In genomic region chr5:141757402-141757801, GRCh38 we compare ENCODE assay signal across 10 cellular contexts.
DNase-seq lines count a peak whose midpoint lies in the region; ATAC-seq and TF ChIP-seq lines count a peak whose summit lies in the region.
"Had no signal": no experiment of that assay in that cellular context is flagged by ENCODE, and none has a peak within 500 bp of the region (broad histone marks: within the 10 kb centered on the region; RNA-seq: fewer than 3 reads in every experiment).

No MANE protein-coding gene starts in this region.

- no peak overlapping the region for H3K18ac ChIP-seq in IMR-90 (ENCODE audit: low read depth, low read length)

- H3K4me1 Mint-ChIP-seq in T-helper 2 cell treated with Interferon-gamma antibody and Interleukin-4, amounts not matched to agents 5 μg/mL and 100 μg/mL, for 36 hours (ENCODE audit: low read depth), result no peaks in the 10 kb centered on the region

- H2BK120ac ChIP-seq in IMR-90 (ENCODE audit: low read depth, low read length), result no peak overlapping the region

- TF ChIP-seq POLR2A in IMR-90 (IDR thresholded peaks at IDR 0.05; ENCODE audit: low read depth, low read length) (no peak), gastrocnemius medialis (IDR thresholded peaks at IDR 0.05) (no peak)

- dilution Hi-C loops in IMR-90 (cut with HindIII; ENCODE audit: low sequenced_read_pairs, unreplicated experiment) (no loop called here), mammary epithelial cell (cut with HindIII; ENCODE audit: low sequenced_read_pairs) (no loop called here)

- H3K4me1 ChIP-seq in IMR-90 (ENCODE audit: control insufficient read depth, insufficient read depth, low read length) (no peaks in the 10 kb centered on the region), mammary epithelial cell (ENCODE audit: insufficient read depth, low read length) (no peaks in the 10 kb centered on the region), lower lobe of right lung (no peaks in the 10 kb centered on the region), gastrocnemius medialis (peaks cover 0 to 5% of the 10 kb centered on the region in 2 donors)

- peak overlapping the region; percentile 63 for H2AFZ ChIP-seq in IMR-90 (replicated peaks; ENCODE audit: low read length, poor library complexity)
- H2AFZ ChIP-seq in mammary epithelial cell (ENCODE audit: low read depth, low read length), result no peak overlapping the region

- no peak overlapping the region for H2AK5ac ChIP-seq in IMR-90 (ENCODE audit: low read depth, low read length)

- POLR2A ChIA-PET in IMR-90 (lab: Charles Lee; ENCODE audit: unreplicated experiment), result no interaction called here

- no peak overlapping the region for H3K14ac ChIP-seq in IMR-90 (replicated peaks; ENCODE audit: low read depth, low read length)

- H4K5ac ChIP-seq in IMR-90 (ENCODE audit: low read depth, low read length), result no peak overlapping the region

- H3K79me2 ChIP-seq in mammary epithelial cell (ENCODE audit: insufficient read depth, low read length), result no peaks in the 10 kb centered on the region

- H3K9me3 Mint-ChIP-seq in T-helper 2 cell treated with Interferon-gamma antibody and Interleukin-4, amounts not matched to agents 5 μg/mL and 100 μg/mL, for 36 hours, result no peaks in the 10 kb centered on the region
- H3K9me3 Mint-ChIP-seq: activated T-cell treated with anti-CD3 and anti-CD28 coated beads, Interleukin-2, amount 50 U/mL, for 24 hours had no signal

- TF ChIP-seq CTCF in IMR-90 (conservative IDR thresholded peaks at IDR 0.05; ENCODE audit: low read depth, low read length), result peak; percentile 55
- peak; percentile 42 to 70 for TF ChIP-seq CTCF in mammary epithelial cell (conservative IDR thresholded peaks at IDR 0.05 in 1 of 2, IDR thresholded peaks at IDR 0.05 in 1 of 2; ENCODE audit: extremely low read depth in 1 of 2, insufficient read depth in 1 of 2, low read depth in 1 of 2, low read length in 2 of 2)
- no peak for TF ChIP-seq CTCF in lower lobe of right lung (IDR thresholded peaks at IDR 0.05)
- no peak for TF ChIP-seq CTCF in gastrocnemius medialis (IDR thresholded peaks at IDR 0.05 in 4 of 5, conservative IDR thresholded peaks at IDR 0.05 in 1 of 5)

- in situ Hi-C loops in IMR-90 (cut with MboI; ENCODE audit: low sequenced_read_pairs) (no loop called here), mammary epithelial cell (cut with MboI; ENCODE audit: low sequenced_read_pairs in 2 of 2) (no loop called here), gastrocnemius medialis (cut with MboI; ENCODE audit: low sequenced_read_pairs in 4 of 4) (no loop called here)

- WGBS in IMR-90 (ENCODE audit: extremely low coverage in 2 of 2, insufficient read length in 1 of 2), 2 experiments, result no CpG with 5 or more reads among the region's 6 CpGs
- 75% methylated on average over 6 of the region's 6 CpGs for WGBS in mammary epithelial cell (ENCODE audit: low coverage, missing lambda C conversion rate)

- no peak overlapping the region for H2BK5ac ChIP-seq in IMR-90 (ENCODE audit: low read depth, low read length, poor library complexity, severe bottlenecking)

- H3K9ac ChIP-seq in IMR-90 (ENCODE audit: low read depth, low read length) (no peak overlapping the region), mammary epithelial cell (ENCODE audit: insufficient read depth, low read length) (no peak overlapping the region)

- no peaks in the 10 kb centered on the region; the same call in 1 of the 2 replicates for H3K9me1 ChIP-seq in IMR-90 (ENCODE audit: insufficient read depth, low read length)

- H3K4me3 Mint-ChIP-seq in T-helper 2 cell treated with Interferon-gamma antibody and Interleukin-4, amounts not matched to agents 5 μg/mL and 100 μg/mL, for 36 hours, result no peak overlapping the region
- H3K4me3 Mint-ChIP-seq: activated T-cell treated with anti-CD3 and anti-CD28 coated beads, Interleukin-2, amount 50 U/mL, for 24 hours had no signal

- H3K23ac ChIP-seq in IMR-90 (ENCODE audit: low read depth, low read length), result no peak overlapping the region

- H3K27me3 Mint-ChIP-seq in T-helper 2 cell treated with Interferon-gamma antibody and Interleukin-4, amounts not matched to agents 5 μg/mL and 100 μg/mL, for 36 hours (ENCODE audit: low read depth), result peaks cover 53% of the 10 kb centered on the region

- TF ChIP-seq RAD21 in IMR-90 (IDR thresholded peaks at IDR 0.05; ENCODE audit: low read length), result peak; percentile 71

- H3K36me3 ChIP-seq in IMR-90 (ENCODE audit: control insufficient read depth, insufficient read depth, low read length) (no peaks in the 10 kb centered on the region), mammary epithelial cell (ENCODE audit: insufficient read depth, low read length) (no peaks in the 10 kb centered on the region), lower lobe of right lung (no peaks in the 10 kb centered on the region), gastrocnemius medialis (no peaks in the 10 kb centered on the region)

- peak; percentile 3 for DNase-seq in COLO668 (lab: John Stamatoyannopoulos, UW; ENCODE audit: unreplicated experiment)
- DNase-seq in IMR-90, result peak; percentile 41
- DNase-seq in mammary epithelial cell, result peak; percentile 62
- no peak for DNase-seq in lower lobe of right lung
- DNase-seq in NCI-H2029 (lab: John Stamatoyannopoulos, UW), result no peak
- DNase-seq in gastrocnemius medialis, result no peak
- no peak for DNase-seq in activated effector memory CD4-positive, alpha-beta T cell treated with Interleukin-2 at 50 U/mL for 16 hours
- DNase-seq in T-helper 2 cell treated with Interferon-gamma antibody and Interleukin-4, amounts not matched to agents 5 μg/mL and 100 μg/mL, for 36 hours (ENCODE audit: low spot score), result no peak
- DNase-seq: activated T-cell treated with anti-CD3 and anti-CD28 coated beads, Interleukin-2, amount 50 U/mL, for 24 hours had no signal

- no peaks in the 10 kb centered on the region for H3K36me3 Mint-ChIP-seq in T-helper 2 cell treated with Interferon-gamma antibody and Interleukin-4, amounts not matched to agents 5 μg/mL and 100 μg/mL, for 36 hours (ENCODE audit: low read depth)
- H3K36me3 Mint-ChIP-seq: IgD-negative memory B cell had no signal

- H3K79me1 ChIP-seq in IMR-90 (ENCODE audit: low read depth in 1 of 2, low read length in 2 of 2), result no peaks in the 10 kb centered on the region

- H4K91ac ChIP-seq in IMR-90 (ENCODE audit: insufficient read depth, low read depth, low read length), result no peak overlapping the region

- H3K27ac Mint-ChIP-seq in T-helper 2 cell treated with Interferon-gamma antibody and Interleukin-4, amounts not matched to agents 5 μg/mL and 100 μg/mL, for 36 hours, result no peak overlapping the region
- H3K27ac Mint-ChIP-seq: activated T-cell treated with anti-CD3 and anti-CD28 coated beads, Interleukin-2, amount 50 U/mL, for 24 hours; IgD-negative memory B cell had no signal

- H4K20me1 ChIP-seq in IMR-90 (ENCODE audit: insufficient read depth, low read length) (no peaks in the 10 kb centered on the region), mammary epithelial cell (ENCODE audit: insufficient read depth, low read length) (no peaks in the 10 kb centered on the region)

- no peak overlapping the region for H2BK15ac ChIP-seq in IMR-90 (ENCODE audit: low read depth, low read length)

- H3K4me2 ChIP-seq in IMR-90 (ENCODE audit: low read depth, low read length) (no peak overlapping the region), mammary epithelial cell (ENCODE audit: insufficient read depth, low read depth, low read length) (no peak overlapping the region)

- H3K27me3 ChIP-seq in IMR-90 (ENCODE audit: control insufficient read depth, insufficient read depth, low read length), result peaks cover 76% of the 10 kb centered on the region
- H3K27me3 ChIP-seq in mammary epithelial cell (ENCODE audit: insufficient read depth, low read length), result peaks cover 24% of the 10 kb centered on the region
- peaks cover 46% of the 10 kb centered on the region for H3K27me3 ChIP-seq in lower lobe of right lung (ENCODE audit: low read depth)
- peaks cover 21 to 31% (median 30%) of the 10 kb centered on the region in 3 donors for H3K27me3 ChIP-seq in gastrocnemius medialis

- no peak overlapping the region for H2BK20ac ChIP-seq in IMR-90 (ENCODE audit: low read depth, low read length)

- BruUV-seq in IMR-90 (replicated peaks; lab: Mats Ljungman, UMichigan), result no TSS peak
- no TSS peak for BruUV-seq in mammary epithelial cell (replicated peaks; lab: Mats Ljungman, UMichigan)

- no peak overlapping the region for H3K27ac ChIP-seq in IMR-90 (ENCODE audit: insufficient read depth, low read length)
- no peak overlapping the region for H3K27ac ChIP-seq in mammary epithelial cell (ENCODE audit: insufficient read depth, low read depth, low read length)
- no peak overlapping the region for H3K27ac ChIP-seq in lower lobe of right lung
- H3K27ac ChIP-seq in gastrocnemius medialis, result no peak overlapping the region

- H3K4me3 ChIP-seq in IMR-90 (ENCODE audit: insufficient read depth, low read depth, low read length), result no peak overlapping the region
- H3K4me3 ChIP-seq in mammary epithelial cell (replicated peaks in 1 of 3; ENCODE audit: insufficient read depth in 1 of 3, low read depth in 2 of 3, low read length in 3 of 3), result no peak overlapping the region
- H3K4me3 ChIP-seq in lower lobe of right lung, result no peak overlapping the region
- no peak overlapping the region for H3K4me3 ChIP-seq in gastrocnemius medialis

- H3K56ac ChIP-seq in IMR-90 (ENCODE audit: extremely low read depth, insufficient read depth, low read length), result no peak overlapping the region

- peak; percentile 72; the same call in 1 of the 2 replicates for ATAC-seq in IMR-90 (ENCODE audit: low read depth)
- ATAC-seq in lower lobe of right lung, result peak; percentile 18 to 33
- ATAC-seq in gastrocnemius medialis, result no peak

- intact Hi-C loops in IMR-90 (cut with micrococcal nuclease) (loop anchor here (1.0 kb wide), 1 partner anchor 122 kb away; no protein-coding TSS in a partner anchor), mammary epithelial cell (cut with micrococcal nuclease) (loop anchor here (1.0 to 5.0 kb wide), 6 partner anchors 55 to 205 kb away; no protein-coding TSS in a partner anchor), lower lobe of right lung (cut with DNase I) (no loop called here), gastrocnemius medialis (cut with DNase I; ENCODE audit: low total_unique reads) (no loop called here)

- H2AK9ac ChIP-seq in IMR-90 (replicated peaks; ENCODE audit: low read depth, low read length, poor library complexity), result no peak overlapping the region

- no peak overlapping the region for H3K4ac ChIP-seq in IMR-90 (ENCODE audit: low read depth, low read length)

- CTCF ChIA-PET in IMR-90 (lab: Yijun Ruan, JAX), result interaction anchor here (0.6 to 1.7 kb wide), 5 partner anchors 13 to 122 kb away, joined by 3 to 7 read pairs (median 3); no protein-coding TSS in a partner anchor
- CTCF ChIA-PET in mammary epithelial cell (lab: Charles Lee; ENCODE audit: low non-redundant PET), result interaction anchor here (0.6 to 0.7 kb wide), 4 partner anchors 85 to 385 kb away, joined by 6 to 38 read pairs (median 14); partner anchors contain the start of gene PCDH1

- no peaks in the 10 kb centered on the region for H3K9me3 ChIP-seq in IMR-90 (ENCODE audit: control insufficient read depth, insufficient read depth, low read length)
- H3K9me3 ChIP-seq in mammary epithelial cell (replicated peaks; ENCODE audit: insufficient read depth, low read length), result no peaks in the 10 kb centered on the region
- no peaks in the 10 kb centered on the region for H3K9me3 ChIP-seq in lower lobe of right lung
- H3K9me3 ChIP-seq in gastrocnemius medialis, result no peaks in the 10 kb centered on the region

- H4K8ac ChIP-seq in IMR-90 (ENCODE audit: low read depth in 2 of 2, low read length in 2 of 2), result no peak overlapping the region

TF ChIP-seq in IMR-90, 13 proteins besides CTCF, POLR2A, EP300 and RAD21 (continues in another document):
- no peak for TF ChIP-seq BHLHE40 (IDR thresholded peaks at IDR 0.05; ENCODE audit: low read depth, low read length)

Comparison
In these comparisons a context has a peak if more than half of its experiments do, and no peak if none do; other contexts are left out.
1. DNase-seq: peak in COLO668 (single experiment), IMR-90 (single experiment) and mammary epithelial cell (single experiment); none in lower lobe of right lung (single experiment), NCI-H2029 (single experiment), gastrocnemius medialis (0 of 2), activated effector memory CD4-positive, alpha-beta T cell treated with Interleukin-2 at 50 U/mL for 16 hours (single experiment) and T-helper 2 cell treated with Interferon-gamma antibody and Interleukin-4, amounts not matched to agents 5 μg/mL and 100 μg/mL, for 36 hours (single experiment).
2. ATAC-seq: peak in IMR-90 (single experiment) and lower lobe of right lung (2 of 2); none in gastrocnemius medialis (0 of 2).
3. CTCF ChIP-seq: peak in IMR-90 (single experiment) and mammary epithelial cell (2 of 2); none in lower lobe of right lung (single experiment) and gastrocnemius medialis (0 of 5).
4. intact Hi-C loops: an anchor here in IMR-90 (1.0 kb wide) and mammary epithelial cell (1.0 to 5.0 kb wide); none called in lower lobe of right lung and gastrocnemius medialis.